ENCODE assay signal across 7 cellular contexts in genomic region chr9:86352440-86353106, GRCh38. TPM values are rescaled to one million over a fixed set of nuclear protein-coding genes. Genes with fewer than 3 reads are reported as not detected.
DNase-seq lines count a peak whose midpoint lies in the region; ATAC-seq and TF ChIP-seq lines count a peak whose summit lies in the region.

No MANE protein-coding gene starts in this region.

- WGBS in GM23248 (ENCODE audit: low coverage in 1 of 2, low lambda C conversion rate in 2 of 2, missing lambda C conversion rate in 2 of 2), 2 experiments = 36% methylated on average over 5 of the region's 5 CpGs

- H3K4me2 ChIP-seq in GM23248 (ENCODE audit: unreplicated experiment) = peak overlapping the region; percentile 94

- H3K9ac ChIP-seq in GM23248 (peak overlapping the region; percentile 87), skeletal muscle tissue (ENCODE audit: low read depth in 1 of 3, low read length in 3 of 3) (peak overlapping the region in 2 of 3 donors; percentile 70 to 99)

- H3K27ac ChIP-seq in GM23248 (peak overlapping the region; percentile 74; the same call in 1 of the 2 replicates), RWPE2 (ENCODE audit: poor library complexity, severe bottlenecking) (peak overlapping the region; percentile 72), skeletal muscle tissue (ENCODE audit: low read depth, low read length) (peak overlapping the region; percentile 92)

- peaks cover 64% of the 10 kb centered on the region for H3K79me2 ChIP-seq in GM23248 (ENCODE audit: insufficient read depth)

- H2AFZ ChIP-seq in GM23248 = no peak overlapping the region

- H3K27me3 ChIP-seq in GM23248 (replicated peaks; ENCODE audit: insufficient read depth) (no peaks in the 10 kb centered on the region), RWPE2 (ENCODE audit: insufficient read depth, poor library complexity, severe bottlenecking) (no peaks in the 10 kb centered on the region), skeletal muscle tissue (ENCODE audit: control insufficient read depth in 3 of 3, insufficient read depth in 3 of 3, low read length in 3 of 3) (no peaks in the 10 kb centered on the region)

- peaks cover 20% of the 10 kb centered on the region for H3F3A ChIP-seq in GM23248 (ENCODE audit: insufficient read depth)

- H4K20me1 ChIP-seq in GM23248 (ENCODE audit: insufficient read depth) = no peaks in the 10 kb centered on the region

- no peak for TF ChIP-seq CTCF in RWPE2 (IDR thresholded peaks at IDR 0.05; ENCODE audit: poor library complexity, severe bottlenecking)

- H3K4me3 ChIP-seq in GM23248 (peak overlapping the region; percentile 92), RWPE2 (ENCODE audit: severe bottlenecking) (peak overlapping the region; percentile 88), skeletal muscle tissue (ENCODE audit: low read length in 3 of 3) (peak overlapping the region in 2 of 3 donors; percentile 42 to 99)

- peaks cover 37% of the 10 kb centered on the region for H3K4me1 ChIP-seq in GM23248 (ENCODE audit: insufficient read depth)
- H3K4me1 ChIP-seq in RWPE2 (ENCODE audit: insufficient read depth, poor library complexity, severe bottlenecking) = peaks cover 24% of the 10 kb centered on the region
- H3K4me1 ChIP-seq in skeletal muscle tissue (ENCODE audit: control insufficient read depth in 3 of 3, insufficient read depth in 3 of 3, low read length in 3 of 3) = peaks cover 18 to 27% (median 24%) of the 10 kb centered on the region in 3 donors

- H3K9me3 ChIP-seq in GM23248 (ENCODE audit: low read depth) (no peaks in the 10 kb centered on the region), RWPE2 (ENCODE audit: severe bottlenecking) (no peaks in the 10 kb centered on the region), skeletal muscle tissue (ENCODE audit: control insufficient read depth in 3 of 3, low read length in 3 of 3) (no peaks in the 10 kb centered on the region)

- in situ Hi-C loops in GM23248 (cut with MboI) = no loop called here

- no peak for TF ChIP-seq POLR2A in erythroblast (IDR thresholded peaks at IDR 0.05; ENCODE audit: low read length)

- H3K36me3 ChIP-seq in GM23248 (ENCODE audit: low read depth) (0 out of 2 replicates have a peak, but pooled peaks cover 13% of the 10 kb centered on the region), RWPE2 (ENCODE audit: low read depth) (peaks cover 43% of the 10 kb centered on the region), skeletal muscle tissue (ENCODE audit: control insufficient read depth in 3 of 3, insufficient read depth in 3 of 3, low read length in 3 of 3) (no peaks in the 10 kb centered on the region)

- ATAC-seq in RWPE2 (ENCODE audit: low read depth) (no peak), HG02870 (IDR thresholded peaks at IDR 0.05; ENCODE audit: unreplicated experiment) (no peak)

- no peaks in the 10 kb centered on the region for H3K9me2 ChIP-seq in GM23248 (ENCODE audit: insufficient read depth)

- peak; percentile 61 for DNase-seq in GM23248
- DNase-seq in RWPE2 (ENCODE audit: low spot score) = no peak
- DNase-seq in erythroblast (lab: John Stamatoyannopoulos, UW) = peak; percentile 41 to 66
- no peak for DNase-seq in GM19238 (ENCODE audit: insufficient read length, low spot score)
- no peak for DNase-seq in activated CD4-positive, CD25-positive, alpha-beta regulatory T cell treated with anti-CD3 and anti-CD28 coated beads, Interleukin-2, amount 50 U/mL, for 72 hours

RNA-seq across cellular contexts. Expression of gene TUT7, which starts 1.6 kb away (rescaled TPM):
- total RNA-seq in GM23248 (2014; rRNA removed; shearing (Covaris generic)) = 16.5 and 24.4 TPM in 2 replicates
- 17.1 and 18.8 TPM in 2 replicates for polyA plus RNA-seq in GM23248 (2016; fragmentation: Nextera tagmentation; extraction: Ambion mirVana)
- total RNA-seq in skeletal muscle tissue = 24.0 TPM

Comparison
In these comparisons a context has a peak if more than half of its experiments do, and no peak if none do; other contexts are left out.
1. DNase-seq: peak in GM23248 (single experiment) and erythroblast (2 of 2); none in RWPE2 (single experiment), GM19238 (single experiment) and activated CD4-positive, CD25-positive, alpha-beta regulatory T cell treated with anti-CD3 and anti-CD28 coated beads, Interleukin-2, amount 50 U/mL, for 72 hours (single experiment).
2. Peak in every context shown above with its lines, with median percentiles within 50 percentile points of each other: H3K27ac ChIP-seq and H3K4me3 ChIP-seq.